Comparison of ENCODE assay signal across 2 cellular contexts in the genomic region with DNA sequence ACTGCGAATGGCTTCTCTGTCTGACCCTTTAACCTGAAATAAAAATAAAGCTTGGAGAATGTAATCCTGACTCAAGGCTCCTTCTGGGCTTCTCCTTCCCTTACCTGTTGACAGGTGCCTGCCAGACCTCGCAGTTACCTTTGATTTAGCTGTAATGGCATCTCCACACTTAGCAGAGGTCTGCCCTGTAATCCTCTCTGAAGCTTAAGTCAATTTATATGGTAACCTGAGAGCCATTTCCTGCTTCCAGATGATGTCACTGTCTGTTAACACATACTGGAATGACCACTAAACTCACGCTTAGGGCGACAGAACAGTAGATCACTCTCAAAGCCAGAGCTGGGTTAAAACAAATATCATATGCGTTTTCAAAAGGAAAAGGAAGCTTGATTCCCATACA.
TF ChIP-seq lines count a peak whose summit lies in the region.

No MANE protein-coding gene starts in this region.

TF ChIP-seq in HCT116, 20 proteins besides CTCF, POLR2A, EP300 and RAD21 (continued from another document):
- TF ChIP-seq, protein P1, sequence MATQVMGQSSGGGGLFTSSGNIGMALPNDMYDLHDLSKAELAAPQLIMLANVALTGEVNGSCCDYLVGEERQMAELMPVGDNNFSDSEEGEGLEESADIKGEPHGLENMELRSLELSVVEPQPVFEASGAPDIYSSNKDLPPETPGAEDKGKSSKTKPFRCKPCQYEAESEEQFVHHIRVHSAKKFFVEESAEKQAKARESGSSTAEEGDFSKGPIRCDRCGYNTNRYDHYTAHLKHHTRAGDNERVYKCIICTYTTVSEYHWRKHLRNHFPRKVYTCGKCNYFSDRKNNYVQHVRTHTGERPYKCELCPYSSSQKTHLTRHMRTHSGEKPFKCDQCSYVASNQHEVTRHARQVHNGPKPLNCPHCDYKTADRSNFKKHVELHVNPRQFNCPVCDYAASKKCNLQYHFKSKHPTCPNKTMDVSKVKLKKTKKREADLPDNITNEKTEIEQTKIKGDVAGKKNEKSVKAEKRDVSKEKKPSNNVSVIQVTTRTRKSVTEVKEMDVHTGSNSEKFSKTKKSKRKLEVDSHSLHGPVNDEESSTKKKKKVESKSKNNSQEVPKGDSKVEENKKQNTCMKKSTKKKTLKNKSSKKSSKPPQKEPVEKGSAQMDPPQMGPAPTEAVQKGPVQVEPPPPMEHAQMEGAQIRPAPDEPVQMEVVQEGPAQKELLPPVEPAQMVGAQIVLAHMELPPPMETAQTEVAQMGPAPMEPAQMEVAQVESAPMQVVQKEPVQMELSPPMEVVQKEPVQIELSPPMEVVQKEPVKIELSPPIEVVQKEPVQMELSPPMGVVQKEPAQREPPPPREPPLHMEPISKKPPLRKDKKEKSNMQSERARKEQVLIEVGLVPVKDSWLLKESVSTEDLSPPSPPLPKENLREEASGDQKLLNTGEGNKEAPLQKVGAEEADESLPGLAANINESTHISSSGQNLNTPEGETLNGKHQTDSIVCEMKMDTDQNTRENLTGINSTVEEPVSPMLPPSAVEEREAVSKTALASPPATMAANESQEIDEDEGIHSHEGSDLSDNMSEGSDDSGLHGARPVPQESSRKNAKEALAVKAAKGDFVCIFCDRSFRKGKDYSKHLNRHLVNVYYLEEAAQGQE (IDR thresholded peaks at IDR 0.05; ENCODE audit: low read depth) = no peak
- TF ChIP-seq SRF (IDR thresholded peaks at IDR 0.05; ENCODE audit: low read depth) = no peak
- no peak for TF ChIP-seq EZH2phosphoT487 (IDR thresholded peaks at IDR 0.05; ENCODE audit: borderline replicate concordance)
- no peak for TF ChIP-seq YY1 (IDR thresholded peaks at IDR 0.05; ENCODE audit: extremely low read depth, insufficient replicate concordance, low read depth, low read length)
- no peak for TF ChIP-seq ELF1 (IDR thresholded peaks at IDR 0.05; ENCODE audit: borderline replicate concordance, low read depth)
TF ChIP-seq in HCT116: peak in this region for 0.

TF ChIP-seq in WTC11, 78 proteins besides CTCF, POLR2A, EP300 and RAD21 (continued from another document):
- TF ChIP-seq, protein P2, sequence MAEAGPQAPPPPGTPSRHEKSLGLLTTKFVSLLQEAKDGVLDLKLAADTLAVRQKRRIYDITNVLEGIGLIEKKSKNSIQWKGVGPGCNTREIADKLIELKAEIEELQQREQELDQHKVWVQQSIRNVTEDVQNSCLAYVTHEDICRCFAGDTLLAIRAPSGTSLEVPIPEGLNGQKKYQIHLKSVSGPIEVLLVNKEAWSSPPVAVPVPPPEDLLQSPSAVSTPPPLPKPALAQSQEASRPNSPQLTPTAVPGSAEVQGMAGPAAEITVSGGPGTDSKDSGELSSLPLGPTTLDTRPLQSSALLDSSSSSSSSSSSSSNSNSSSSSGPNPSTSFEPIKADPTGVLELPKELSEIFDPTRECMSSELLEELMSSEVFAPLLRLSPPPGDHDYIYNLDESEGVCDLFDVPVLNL (CRISPR knock-in tag; IDR thresholded peaks at IDR 0.05; ENCODE audit: borderline replicate concordance, low read depth) = no peak
- TF ChIP-seq, protein P3, sequence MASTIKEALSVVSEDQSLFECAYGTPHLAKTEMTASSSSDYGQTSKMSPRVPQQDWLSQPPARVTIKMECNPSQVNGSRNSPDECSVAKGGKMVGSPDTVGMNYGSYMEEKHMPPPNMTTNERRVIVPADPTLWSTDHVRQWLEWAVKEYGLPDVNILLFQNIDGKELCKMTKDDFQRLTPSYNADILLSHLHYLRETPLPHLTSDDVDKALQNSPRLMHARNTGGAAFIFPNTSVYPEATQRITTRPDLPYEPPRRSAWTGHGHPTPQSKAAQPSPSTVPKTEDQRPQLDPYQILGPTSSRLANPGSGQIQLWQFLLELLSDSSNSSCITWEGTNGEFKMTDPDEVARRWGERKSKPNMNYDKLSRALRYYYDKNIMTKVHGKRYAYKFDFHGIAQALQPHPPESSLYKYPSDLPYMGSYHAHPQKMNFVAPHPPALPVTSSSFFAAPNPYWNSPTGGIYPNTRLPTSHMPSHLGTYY (CRISPR knock-in tag; IDR thresholded peaks at IDR 0.05) = no peak
- no peak for TF ChIP-seq ZNF121 (CRISPR knock-in tag; IDR thresholded peaks at IDR 0.05)
- TF ChIP-seq, protein P4, sequence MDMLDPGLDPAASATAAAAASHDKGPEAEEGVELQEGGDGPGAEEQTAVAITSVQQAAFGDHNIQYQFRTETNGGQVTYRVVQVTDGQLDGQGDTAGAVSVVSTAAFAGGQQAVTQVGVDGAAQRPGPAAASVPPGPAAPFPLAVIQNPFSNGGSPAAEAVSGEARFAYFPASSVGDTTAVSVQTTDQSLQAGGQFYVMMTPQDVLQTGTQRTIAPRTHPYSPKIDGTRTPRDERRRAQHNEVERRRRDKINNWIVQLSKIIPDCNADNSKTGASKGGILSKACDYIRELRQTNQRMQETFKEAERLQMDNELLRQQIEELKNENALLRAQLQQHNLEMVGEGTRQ (CRISPR knock-in tag; IDR thresholded peaks at IDR 0.05) = no peak
